9 cellular contexts compared by ENCODE assay signal in genomic region chr6:142857609-142858195, GRCh38.
DNase-seq lines count a peak whose midpoint lies in the region; ATAC-seq and FAIRE-seq lines count a peak whose summit lies in the region.
"Had no signal": no experiment of that assay in that cellular context is flagged by ENCODE, and none has a peak within 500 bp of the region (broad histone marks: within the 10 kb centered on the region; RNA-seq: fewer than 3 reads in every experiment).

No MANE protein-coding gene starts in this region.

- FAIRE-seq in urothelium cell line (lab: Jason Lieb, UNC) = no peak

- peak; percentile 30 for DNase-seq in stimulated activated CD4-positive, alpha-beta T cell treated with anti-CD3 and anti-CD28 coated beads, Interleukin-15, amount 100 ng/mL, for 24 hours
- no peak for DNase-seq in stimulated activated CD4-positive, alpha-beta T cell treated with anti-CD3 and anti-CD28 coated beads, Interleukin-2, amount 100 ng/mL, for 48 hours
- DNase-seq in central memory CD4-positive, alpha-beta T cell = peak; percentile 50
- DNase-seq in NCI-H345 treated with DMSO at 0.1 percent for 48 hours (lab: John Stamatoyannopoulos, UW; ENCODE audit: unreplicated experiment) = no peak
- DNase-seq in urothelium cell line (ENCODE audit: low spot score) = no peak
- no peak for DNase-seq in NCI-H510A (lab: John Stamatoyannopoulos, UW)
- no peak for DNase-seq in NCI-H2107 (lab: John Stamatoyannopoulos, UW)
- DNase-seq: NCI-H1105 treated with DMSO at 0.1 percent for 48 hours had no signal

- peak; percentile 0 for ATAC-seq in HG03520 (IDR thresholded peaks at IDR 0.05; ENCODE audit: unreplicated experiment)

Comparison
In these comparisons a context has a peak if more than half of its experiments do, and no peak if none do; other contexts are left out.
1. DNase-seq: peak in stimulated activated CD4-positive, alpha-beta T cell treated with anti-CD3 and anti-CD28 coated beads, Interleukin-15, amount 100 ng/mL, for 24 hours (single experiment) and central memory CD4-positive, alpha-beta T cell (single experiment); none in stimulated activated CD4-positive, alpha-beta T cell treated with anti-CD3 and anti-CD28 coated beads, Interleukin-2, amount 100 ng/mL, for 48 hours (0 of 2), NCI-H345 treated with DMSO at 0.1 percent for 48 hours (single experiment), urothelium cell line (single experiment), NCI-H510A (single experiment) and NCI-H2107 (single experiment).